ENCODE assay signal across 14 cellular contexts in the genomic region with DNA sequence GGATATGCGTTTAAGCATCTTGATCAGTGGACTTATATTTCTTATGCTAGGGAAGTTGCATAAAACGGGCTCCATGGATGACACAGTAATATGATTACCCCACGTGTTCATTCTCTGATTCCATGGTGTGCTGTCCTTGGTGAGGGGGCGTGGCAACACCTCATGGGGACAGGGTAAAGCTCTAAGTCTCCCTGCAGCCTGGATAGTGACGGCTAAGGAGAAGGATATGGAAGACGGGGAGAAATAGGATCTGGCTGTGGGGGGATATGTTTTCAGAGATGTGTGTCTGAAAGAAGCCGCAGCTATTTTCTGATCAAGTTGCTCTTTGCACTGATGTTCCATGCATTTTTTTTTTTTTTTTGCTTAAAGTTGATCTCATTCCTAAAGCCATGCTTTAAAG.
DNase-seq lines count a peak whose midpoint lies in the region; ATAC-seq and TF ChIP-seq lines count a peak whose summit lies in the region.
"Had no signal": no experiment of that assay in that cellular context is flagged by ENCODE, and none has a peak within 500 bp of the region (broad histone marks: within the 10 kb centered on the region; RNA-seq: fewer than 3 reads in every experiment).

No MANE protein-coding gene starts in this region.

- H3K9me3 ChIP-seq in BE2C (no peaks in the 10 kb centered on the region), GM23248 (ENCODE audit: low read depth) (no peaks in the 10 kb centered on the region)
- H3K9me3 ChIP-seq: stomach had no signal

- H2AFZ ChIP-seq in GM23248: no peak overlapping the region

- no peaks in the 10 kb centered on the region for H3K9me2 ChIP-seq in GM23248 (ENCODE audit: insufficient read depth)

- H3K9me3 Mint-ChIP-seq in immature natural killer cell: no peaks in the 10 kb centered on the region
- H3K9me3 Mint-ChIP-seq: activated T-cell treated with anti-CD3 and anti-CD28 coated beads, Interleukin-2, amount 50 U/mL, for 4 hours had no signal

- H3K4me3 Mint-ChIP-seq in immature natural killer cell: peak overlapping the region; percentile 81 to 90 (median 85)

- ATAC-seq in HG02870 (IDR thresholded peaks at IDR 0.05; ENCODE audit: unreplicated experiment): no peak
- ATAC-seq in GM21717 (IDR thresholded peaks at IDR 0.05; ENCODE audit: unreplicated experiment): no peak

- H3K4me2 ChIP-seq in GM23248 (ENCODE audit: unreplicated experiment): no peak overlapping the region

- H3K79me2 ChIP-seq in GM23248 (ENCODE audit: insufficient read depth): no peaks in the 10 kb centered on the region

- peaks cover 8% of the 10 kb centered on the region; the same call in 1 of the 2 replicates for H3F3A ChIP-seq in GM23248 (ENCODE audit: insufficient read depth)

- DNase-seq in BE2C (peak; percentile 75), GM23248 (peak; percentile 37), NCI-H82 (lab: John Stamatoyannopoulos, UW) (peak; percentile 88), immature natural killer cell (no peak), NCI-H1092 treated with DMSO at 0.1 percent for 48 hours (lab: John Stamatoyannopoulos, UW) (no peak), midbrain (lab: John Stamatoyannopoulos, UW) (no peak)
- DNase-seq: activated CD4-positive, CD25-positive, alpha-beta regulatory T cell treated with anti-CD3 and anti-CD28 coated beads, Interleukin-2, amount 50 U/mL, for 72 hours; activated T-cell treated with anti-CD3 and anti-CD28 coated beads, Interleukin-2, amount 50 U/mL, for 4 hours; aorta; dorsolateral prefrontal cortex; SIG-M5; stomach had no signal

- peaks cover 56 to 57% of the 10 kb centered on the region in 2 donors for H3K4me1 Mint-ChIP-seq in immature natural killer cell

- TF ChIP-seq CTCF in BE2C (IDR thresholded peaks at IDR 0.05; ENCODE audit: low read depth, low read length): no peak

- no peak overlapping the region for H3K9ac ChIP-seq in GM23248

- H3K36me3 ChIP-seq in BE2C: no peaks in the 10 kb centered on the region
- no peaks in the 10 kb centered on the region for H3K36me3 ChIP-seq in GM23248 (ENCODE audit: low read depth)
- H3K36me3 ChIP-seq: stomach had no signal

- in situ Hi-C loops in GM23248 (cut with MboI): no loop called here

- peaks cover 0 to 5% (median 3%) of the 10 kb centered on the region in 3 donors for H3K27me3 Mint-ChIP-seq in immature natural killer cell (ENCODE audit: low read depth in 3 of 3)

- H3K27ac ChIP-seq in GM23248: no peak overlapping the region

- 64 to 66% methylated on average over 7 of the region's 7 CpGs for WGBS in GM23248 (ENCODE audit: low coverage in 1 of 2, low lambda C conversion rate in 2 of 2, missing lambda C conversion rate in 2 of 2), 2 experiments

- no peaks in the 10 kb centered on the region for H3K27me3 ChIP-seq in BE2C
- no peaks in the 10 kb centered on the region for H3K27me3 ChIP-seq in GM23248 (replicated peaks; ENCODE audit: insufficient read depth)
- H3K27me3 ChIP-seq: dorsolateral prefrontal cortex, stomach had no signal

- peaks cover 14% of the 10 kb centered on the region for H3K4me1 ChIP-seq in BE2C
- peaks cover 2% of the 10 kb centered on the region for H3K4me1 ChIP-seq in GM23248 (ENCODE audit: insufficient read depth)

- H3K4me3 ChIP-seq in BE2C (ENCODE audit: low read depth, low read length): peak overlapping the region; percentile 50
- no peak overlapping the region for H3K4me3 ChIP-seq in GM23248
- H3K4me3 ChIP-seq: dorsolateral prefrontal cortex, stomach had no signal

- no peaks in the 10 kb centered on the region for H4K20me1 ChIP-seq in GM23248 (ENCODE audit: insufficient read depth)

- peak overlapping the region; percentile 95 to 99 (median 98) for H3K27ac Mint-ChIP-seq in immature natural killer cell

- peaks cover 0 to 4% (median 0%) of the 10 kb centered on the region in 3 donors for H3K36me3 Mint-ChIP-seq in immature natural killer cell

Comparison
In these comparisons a context has a peak if more than half of its experiments do, and no peak if none do; other contexts are left out.
1. DNase-seq: peak in BE2C (single experiment), GM23248 (single experiment) and NCI-H82 (single experiment); none in immature natural killer cell (0 of 3), NCI-H1092 treated with DMSO at 0.1 percent for 48 hours (single experiment) and midbrain (single experiment).